Comparison of ENCODE assay signal across 16 cellular contexts in genomic region chr12:34340534-34341361, GRCh38.
DNase-seq lines count a peak whose midpoint lies in the region; ATAC-seq, FAIRE-seq and TF ChIP-seq lines count a peak whose summit lies in the region.
"Had no signal": no experiment of that assay in that cellular context is flagged by ENCODE, and none has a peak within 500 bp of the region (broad histone marks: within the 10 kb centered on the region; RNA-seq: fewer than 3 reads in every experiment).

No MANE protein-coding gene starts in this region.

- DNase-seq in HepG2 (ENCODE audit: low spot score) (no peak), right lobe of liver (no peak), SK-N-SH (no peak), OCI-M1 (lab: John Stamatoyannopoulos, UW) (no peak), neural progenitor cell (ENCODE audit: low spot score) (no peak)
- no peak for DNase-seq in naive thymus-derived CD4-positive, alpha-beta T cell
- DNase-seq: CD8-positive, alpha-beta T cell; NCI-H1417 treated with DMSO at 0.1 percent for 48 hours; NCI-H2081; NCI-H345; Peyer's patch had no signal

- H3K4me1 ChIP-seq in HepG2 (ENCODE audit: insufficient read depth, low read length), result 0 out of 2 replicates have a peak, but pooled peaks cover 4% of the 10 kb centered on the region
- H3K4me1 ChIP-seq in right lobe of liver, result no peaks in the 10 kb centered on the region
- no peaks in the 10 kb centered on the region; a peak in 1 of 4 replicates for H3K4me1 ChIP-seq in SK-N-SH (ENCODE audit: control insufficient read depth in 1 of 2, insufficient read depth in 2 of 2, low read depth in 1 of 2, low read length in 1 of 2)
- H3K4me1 ChIP-seq in neural progenitor cell, result no peaks in the 10 kb centered on the region
- no peaks in the 10 kb centered on the region for H3K4me1 ChIP-seq in naive thymus-derived CD4-positive, alpha-beta T cell (ENCODE audit: control insufficient read depth in 2 of 2, insufficient read depth in 2 of 2, low read length in 2 of 2)
- H3K4me1 ChIP-seq: BLaER1, Peyer's patch had no signal

- no peak overlapping the region for H3K27ac Mint-ChIP-seq in neural progenitor cell
- no peak overlapping the region for H3K27ac Mint-ChIP-seq in naive thymus-derived CD4-positive, alpha-beta T cell
- H3K27ac Mint-ChIP-seq: CD8-positive, alpha-beta T cell had no signal

- no peak overlapping the region for H3K4me2 ChIP-seq in HepG2 (ENCODE audit: low read depth, low read length)
- H3K4me2 ChIP-seq in SK-N-SH, result peak overlapping the region; percentile 53
- no peak overlapping the region for H3K4me2 ChIP-seq in neural progenitor cell
- H3K4me2 ChIP-seq: BLaER1 had no signal

- H3K9me2 ChIP-seq in SK-N-SH, result no peaks in the 10 kb centered on the region

- no TSS peak for BruUV-seq in HepG2 (replicated peaks; lab: Mats Ljungman, UMichigan)

- H3F3A ChIP-seq in SK-N-SH (replicated peaks; ENCODE audit: insufficient read depth) (no peaks in the 10 kb centered on the region), neural progenitor cell (ENCODE audit: low read depth) (no peaks in the 10 kb centered on the region)

- POLR2A ChIA-PET in HepG2 (lab: Yijun Ruan, JAX), result no interaction called here
- POLR2A ChIA-PET in SK-N-SH (lab: Yijun Ruan, JAX), result no interaction called here
- POLR2A ChIA-PET in naive thymus-derived CD4-positive, alpha-beta T cell (lab: Charles Lee), result no interaction called here

- H3K4me1 Mint-ChIP-seq in neural progenitor cell, result no peaks in the 10 kb centered on the region
- no peaks in the 10 kb centered on the region for H3K4me1 Mint-ChIP-seq in naive thymus-derived CD4-positive, alpha-beta T cell

- CTCF ChIA-PET in HepG2 (lab: Yijun Ruan, JAX; ENCODE audit: low intra/inter-chr PET ratio, low total read pairs), result no interaction called here
- CTCF ChIA-PET in SK-N-SH (lab: Yijun Ruan, JAX), result no interaction called here
- CTCF ChIA-PET in naive thymus-derived CD4-positive, alpha-beta T cell (lab: Charles Lee), result no interaction called here

- no peak overlapping the region for H3K27ac ChIP-seq in HepG2 (ENCODE audit: extremely low read length, insufficient read depth, low read length)
- H3K27ac ChIP-seq in right lobe of liver, result no peak overlapping the region
- no peak overlapping the region for H3K27ac ChIP-seq in SK-N-SH (ENCODE audit: low read depth in 2 of 2, low read length in 1 of 2)
- no peak overlapping the region for H3K27ac ChIP-seq in neural progenitor cell
- no peak overlapping the region for H3K27ac ChIP-seq in naive thymus-derived CD4-positive, alpha-beta T cell (ENCODE audit: low read depth, low read length)
- H3K27ac ChIP-seq: BLaER1, Peyer's patch had no signal

- H3K4me3 ChIP-seq in HepG2 (replicated peaks in 1 of 3; ENCODE audit: insufficient read depth in 1 of 3, low read depth in 2 of 3, low read length in 3 of 3) (no peak overlapping the region), right lobe of liver (no peak overlapping the region), SK-N-SH (ENCODE audit: low read depth in 2 of 2, low read length in 1 of 2) (peak overlapping the region in 1 of 2 experiments; percentile 8; a peak in 1 of 4 replicates), neural progenitor cell (no peak overlapping the region)
- no peak overlapping the region for H3K4me3 ChIP-seq in naive thymus-derived CD4-positive, alpha-beta T cell (ENCODE audit: low read length)
- H3K4me3 ChIP-seq: BLaER1, Peyer's patch had no signal

- no peaks in the 10 kb centered on the region for H3K36me3 Mint-ChIP-seq in neural progenitor cell
- H3K36me3 Mint-ChIP-seq in naive thymus-derived CD4-positive, alpha-beta T cell, result peaks cover 0 to 6% (median 0%) of the 10 kb centered on the region in 5 donors
- H3K36me3 Mint-ChIP-seq: CD8-positive, alpha-beta T cell had no signal

- H3K79me2 ChIP-seq in HepG2 (ENCODE audit: insufficient read depth, low read length), result no peaks in the 10 kb centered on the region
- no peaks in the 10 kb centered on the region for H3K79me2 ChIP-seq in SK-N-SH (ENCODE audit: insufficient read depth)
- H3K79me2 ChIP-seq in neural progenitor cell (ENCODE audit: low read depth), result no peaks in the 10 kb centered on the region

- in situ Hi-C loops in HepG2 (cut with HindIII; ENCODE audit: extremely low pct_ligation_motif_present, low pct_unique_long_range_greater_than_20kb), result no loop called here

- intact Hi-C loops in HepG2 (cut with micrococcal nuclease; ENCODE audit: unreplicated experiment), result no loop called here
- intact Hi-C loops in right lobe of liver (cut with DNase I), result no loop called here
- intact Hi-C loops in naive thymus-derived CD4-positive, alpha-beta T cell (cut with micrococcal nuclease), result no loop called here

- H3K9me3 Mint-ChIP-seq in neural progenitor cell, result peaks cover 31% of the 10 kb centered on the region
- H3K9me3 Mint-ChIP-seq in naive thymus-derived CD4-positive, alpha-beta T cell, result peaks cover 0 to 32% (median 4%) of the 10 kb centered on the region in 11 donors
- H3K9me3 Mint-ChIP-seq: CD8-positive, alpha-beta T cell had no signal

- TF ChIP-seq POLR2A in HepG2 (IDR thresholded peaks at IDR 0.05; ENCODE audit: insufficient read depth in 1 of 2, low read depth in 2 of 2, low read length in 2 of 2) (no peak), right lobe of liver (IDR thresholded peaks at IDR 0.05) (no peak)

- H3K27me3 Mint-ChIP-seq in neural progenitor cell (ENCODE audit: insufficient read depth, low read depth), result no peaks in the 10 kb centered on the region
- no peaks in the 10 kb centered on the region for H3K27me3 Mint-ChIP-seq in naive thymus-derived CD4-positive, alpha-beta T cell

- TF ChIP-seq EP300 in HepG2 (IDR thresholded peaks at IDR 0.05; ENCODE audit: low read depth in 2 of 2, low read length in 2 of 2), result no peak
- no peak for TF ChIP-seq EP300 in HepG2 (CRISPR knock-in tag; IDR thresholded peaks at IDR 0.05; ENCODE audit: borderline replicate concordance)
- peak; percentile 68 for TF ChIP-seq EP300 in Ishikawa (IDR thresholded peaks at IDR 0.05; ENCODE audit: borderline replicate concordance)
- TF ChIP-seq EP300 in SK-N-SH (IDR thresholded peaks at IDR 0.05; ENCODE audit: borderline replicate concordance in 1 of 2, low read depth in 1 of 2, low read length in 1 of 2), result no peak

- no peaks in the 10 kb centered on the region for H4K20me1 ChIP-seq in HepG2 (ENCODE audit: insufficient read depth, low read length)
- H4K20me1 ChIP-seq in SK-N-SH (ENCODE audit: insufficient read depth), result no peaks in the 10 kb centered on the region
- no peaks in the 10 kb centered on the region for H4K20me1 ChIP-seq in neural progenitor cell (ENCODE audit: low read depth)
- H4K20me1 ChIP-seq: BLaER1 had no signal

- ATAC-seq in HepG2 (peak; percentile 38), right lobe of liver (no peak)
- no peak for ATAC-seq in naive thymus-derived CD4-positive, alpha-beta T cell
- ATAC-seq: CD8-positive, alpha-beta T cell; Right ventricle myocardium inferior had no signal

- no peak for TF ChIP-seq CTCF in HepG2 (CRISPR knock-in tag; IDR thresholded peaks at IDR 0.05)
- no peak for TF ChIP-seq CTCF in right lobe of liver (IDR thresholded peaks at IDR 0.05)
- no peak for TF ChIP-seq CTCF in SK-N-SH (IDR thresholded peaks at IDR 0.05)
- no peak for TF ChIP-seq CTCF in neural progenitor cell (IDR thresholded peaks at IDR 0.05)

- no peak overlapping the region for H2AFZ ChIP-seq in HepG2 (ENCODE audit: low read length)
- H2AFZ ChIP-seq in SK-N-SH (ENCODE audit: low read depth), result no peak overlapping the region
- no peak overlapping the region for H2AFZ ChIP-seq in neural progenitor cell (replicated peaks)

- TF ChIP-seq RAD21 in HepG2 (CRISPR knock-in tag; IDR thresholded peaks at IDR 0.05), result no peak
- TF ChIP-seq RAD21 in Ishikawa (IDR thresholded peaks at IDR 0.05; ENCODE audit: low read depth), result no peak
- TF ChIP-seq RAD21 in SK-N-SH (IDR thresholded peaks at IDR 0.05; ENCODE audit: low read length), result no peak

- H3K9ac ChIP-seq in HepG2 (ENCODE audit: insufficient read depth, low read depth, low read length) (no peak overlapping the region), SK-N-SH (no peak overlapping the region), neural progenitor cell (no peak overlapping the region)
- H3K9ac ChIP-seq: BLaER1 had no signal

- H3K4me3 Mint-ChIP-seq in neural progenitor cell, result no peak overlapping the region
- H3K4me3 Mint-ChIP-seq in naive thymus-derived CD4-positive, alpha-beta T cell, result no peak overlapping the region
- H3K4me3 Mint-ChIP-seq: CD8-positive, alpha-beta T cell had no signal

- H3K36me3 ChIP-seq in HepG2 (replicated peaks in 1 of 2; ENCODE audit: control insufficient read depth in 1 of 2, insufficient read depth in 2 of 2, low read length in 2 of 2), result no peaks in the 10 kb centered on the region
- no peaks in the 10 kb centered on the region for H3K36me3 ChIP-seq in right lobe of liver
- H3K36me3 ChIP-seq in SK-N-SH (replicated peaks in 1 of 2; ENCODE audit: control insufficient read depth in 1 of 2, insufficient read depth in 2 of 2, low read length in 1 of 2), result no peaks in the 10 kb centered on the region
- no peaks in the 10 kb centered on the region for H3K36me3 ChIP-seq in neural progenitor cell
- no peaks in the 10 kb centered on the region for H3K36me3 ChIP-seq in naive thymus-derived CD4-positive, alpha-beta T cell (ENCODE audit: control insufficient read depth in 2 of 3, insufficient read depth in 3 of 3, low read length in 3 of 3)
- H3K36me3 ChIP-seq: BLaER1, Peyer's patch had no signal

- no peak for FAIRE-seq in HepG2 (lab: Jason Lieb, UNC)
- FAIRE-seq: GM19239, H54 had no signal

- H3K27me3 ChIP-seq in HepG2 (ENCODE audit: control insufficient read depth in 1 of 2, insufficient read depth in 2 of 2, low read length in 2 of 2), result peaks cover 3 to 76% of the 10 kb centered on the region in 2 experiments; a peak in 4 of 5 replicates
- no peaks in the 10 kb centered on the region for H3K27me3 ChIP-seq in right lobe of liver
- peaks cover 83% of the 10 kb centered on the region for H3K27me3 ChIP-seq in SK-N-SH (ENCODE audit: insufficient read depth)
- H3K27me3 ChIP-seq in neural progenitor cell, result no peaks in the 10 kb centered on the region
- no peaks in the 10 kb centered on the region for H3K27me3 ChIP-seq in naive thymus-derived CD4-positive, alpha-beta T cell (ENCODE audit: control insufficient read depth in 2 of 2, insufficient read depth in 2 of 2, low read length in 2 of 2)
- H3K27me3 ChIP-seq: BLaER1, Peyer's patch had no signal

- 12% methylated on average over 48 of the region's 49 CpGs for WGBS in HepG2 (ENCODE audit: low lambda C conversion rate)
- 46% methylated on average over 23 of the region's 49 CpGs for WGBS in right lobe of liver (ENCODE audit: insufficient coverage, low coverage, low lambda C conversion rate, missing lambda C conversion rate)
- WGBS in SK-N-SH (ENCODE audit: low lambda C conversion rate), result 1% methylated on average over 40 of the region's 49 CpGs

- no peaks in the 10 kb centered on the region for H3K9me3 ChIP-seq in HepG2 (ENCODE audit: low read length)
- H3K9me3 ChIP-seq in right lobe of liver, result no peaks in the 10 kb centered on the region
- H3K9me3 ChIP-seq in SK-N-SH, result no peaks in the 10 kb centered on the region
- no peaks in the 10 kb centered on the region for H3K9me3 ChIP-seq in neural progenitor cell (ENCODE audit: low read depth)
- H3K9me3 ChIP-seq in naive thymus-derived CD4-positive, alpha-beta T cell (ENCODE audit: control insufficient read depth in 2 of 3, low read length in 3 of 3), result peaks cover 0 to 75% (median 0%) of the 10 kb centered on the region in 3 experiments

TF ChIP-seq in HepG2, 621 proteins besides CTCF, POLR2A, EP300 and RAD21 (continues in another document):
- no peak for TF ChIP-seq ZKSCAN5 (CRISPR knock-in tag; IDR thresholded peaks at IDR 0.05)
